ENCODE assay signal across 3 cellular contexts in the genomic region with DNA sequence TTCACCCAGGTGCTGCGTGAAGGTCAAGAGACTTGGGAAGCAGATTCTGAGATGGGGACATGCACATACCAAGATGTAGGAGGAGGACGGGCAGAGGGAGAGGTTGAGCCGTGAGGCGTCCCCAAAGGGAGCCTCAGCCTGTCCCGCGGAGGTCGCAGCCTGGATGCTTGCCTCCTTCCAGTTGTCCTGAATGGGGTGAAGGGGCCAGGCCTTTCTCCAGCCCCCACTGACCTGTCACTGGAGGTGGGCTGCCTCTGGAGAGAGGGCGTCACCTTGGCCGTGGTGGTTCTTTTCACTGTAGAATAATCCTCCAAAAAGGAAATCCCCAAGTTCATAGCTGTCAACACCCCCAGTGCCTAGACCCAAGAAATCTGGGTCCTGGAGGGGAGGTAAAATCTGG.
"Had no signal": no experiment of that assay in that cellular context is flagged by ENCODE, and none has a peak within 500 bp of the region (broad histone marks: within the 10 kb centered on the region; RNA-seq: fewer than 3 reads in every experiment).

No MANE protein-coding gene starts in this region.

- H3K4me3 ChIP-seq: GM12878 had no signal

- ATAC-seq: GM12878 had no signal

- DNase-seq: GDM1, GF-D8 had no signal
